ENCODE assay signal across 25 cellular contexts in genomic region chr13:68666774-68667397, GRCh38.
"Had no signal": no experiment of that assay in that cellular context is flagged by ENCODE, and none has a peak within 500 bp of the region (broad histone marks: within the 10 kb centered on the region; RNA-seq: fewer than 3 reads in every experiment).

No MANE protein-coding gene starts in this region.

- H3K27ac ChIP-seq: brain microvascular endothelial cell, cardiac muscle cell, SJSA1, VCaP had no signal

- H3K36me3 ChIP-seq: brain microvascular endothelial cell, cardiac muscle cell, SJSA1 had no signal

- H3K9me3 ChIP-seq: SJSA1 had no signal

- H3K4me3 ChIP-seq: cardiac muscle cell, SJSA1 had no signal

- DNase-seq: activated CD4-positive, alpha-beta memory T cell treated with anti-CD3 and anti-CD28 coated beads, Interleukin-2, amount 10 ng/mL, durations not matched to agents 7 days and 5 days; activated CD4-positive, alpha-beta T cell treated with anti-CD3 and anti-CD28 coated beads, Interleukin-2, amount 10 ng/mL, durations not matched to agents 7 days and 5 days; activated CD4-positive, CD25-positive, alpha-beta regulatory T cell; activated CD8-positive, alpha-beta memory T cell treated with anti-CD3 and anti-CD28 coated beads, Interleukin-2, amount 50 U/mL, for 4 hours; activated gamma-delta T cell treated with Interleukin-2 at 50 U/mL for 16 hours; activated naive CD4-positive, alpha-beta T cell treated with anti-CD3 and anti-CD28 coated beads, Interleukin-2, amount 10 ng/mL, durations not matched to agents 7 days and 5 days; activated naive CD8-positive, alpha-beta T cell treated with anti-CD3 and anti-CD28 coated beads for 36 hours; activated T-cell treated with anti-CD3 and anti-CD28 coated beads, Interleukin-2, amount 50 U/mL, for 72 hours; brain microvascular endothelial cell; NCI-H1092; NCI-H1417 treated with DMSO at 0.1 percent for 48 hours; NCI-H1694; NCI-H2029; NCI-H2107; NCI-H345; NCI-H510A; NCI-H69; PC-3; SHP77; T-helper 17 cell; T-helper 9 cell had no signal

- ATAC-seq: activated T-cell treated with anti-CD3 and anti-CD28 coated beads, Interleukin-2, amount 50 U/mL, for 72 hours; PC-3; SK-N-SH treated with all-trans-retinoic acid at 6 μM for 48 hours; T-helper 17 cell had no signal

- H3K27me3 ChIP-seq: brain microvascular endothelial cell, cardiac muscle cell, SJSA1 had no signal

- H3K4me1 ChIP-seq: SJSA1 had no signal
